Comparison of ENCODE assay signal across 12 cellular contexts in genomic region chr2:71796174-71796592, GRCh38.
DNase-seq lines count a peak whose midpoint lies in the region; FAIRE-seq and TF ChIP-seq lines count a peak whose summit lies in the region.
"Had no signal": no experiment of that assay in that cellular context is flagged by ENCODE, and none has a peak within 500 bp of the region (broad histone marks: within the 10 kb centered on the region; RNA-seq: fewer than 3 reads in every experiment).

No MANE protein-coding gene starts in this region.

- H3K4me2 ChIP-seq in osteoblast (ENCODE audit: insufficient read depth, low read length): no peak overlapping the region

- no peak overlapping the region for H3K4me3 Mint-ChIP-seq in activated T-helper 2 cell treated with anti-CD3 and anti-CD28 coated beads, Interferon-gamma antibody, Interleukin-2, Interleukin-4, amounts not matched to agents 10 μg/mL and 5 μg/mL and 100 μg/mL, durations not matched to agents 14 hours and 24 hours and 36 hours (ENCODE audit: low read depth)
- H3K4me3 Mint-ChIP-seq: immature natural killer cell had no signal

- peaks cover 2% of the 10 kb centered on the region for H3K27me3 ChIP-seq in osteoblast (ENCODE audit: insufficient read depth, low read length)
- H3K27me3 ChIP-seq: esophagus squamous epithelium had no signal

- H3K4me3 ChIP-seq in osteoblast (ENCODE audit: insufficient read depth, low read length): no peak overlapping the region
- H3K4me3 ChIP-seq: esophagus squamous epithelium had no signal

- H2AFZ ChIP-seq in osteoblast (ENCODE audit: low read length): no peak overlapping the region

- DNase-seq in ELR (ENCODE audit: low read depth) (peak; percentile 71), RCC 7860 (ENCODE audit: low spot score) (peak; percentile 11), dermis blood vessel endothelial cell (peak; percentile 33), osteoblast (ENCODE audit: insufficient read length, low spot score, missing footprints) (peak; percentile 63), KBM-7 (no peak), NCI-H748 treated with DMSO at 0.1 percent for 48 hours (lab: John Stamatoyannopoulos, UW) (no peak)
- no peak for DNase-seq in activated CD4-positive, alpha-beta T cell treated with anti-CD3 and anti-CD28 coated beads, Interleukin-2, amount 50 U/mL, for 1 hour
- DNase-seq in activated T-helper 2 cell treated with anti-CD3 and anti-CD28 coated beads, Interferon-gamma antibody, Interleukin-2, Interleukin-4, amounts not matched to agents 10 μg/mL and 5 μg/mL and 100 μg/mL, durations not matched to agents 14 hours and 24 hours and 36 hours (ENCODE audit: low spot score): no peak
- DNase-seq: activated CD4-positive, alpha-beta T cell treated with anti-CD3 and anti-CD28 coated beads for 4 hours; central memory CD4-positive, alpha-beta T cell; esophagus squamous epithelium; immature natural killer cell had no signal

- in situ Hi-C loops in KBM-7 (cut with MboI; ENCODE audit: low pct_unique_long_range_greater_than_20kb, low sequenced_read_pairs): no loop called here

- no peak overlapping the region for H3K27ac Mint-ChIP-seq in activated T-helper 2 cell treated with anti-CD3 and anti-CD28 coated beads, Interferon-gamma antibody, Interleukin-2, Interleukin-4, amounts not matched to agents 10 μg/mL and 5 μg/mL and 100 μg/mL, durations not matched to agents 14 hours and 24 hours and 36 hours
- H3K27ac Mint-ChIP-seq: immature natural killer cell had no signal

- H3K27me3 Mint-ChIP-seq in activated T-helper 2 cell treated with anti-CD3 and anti-CD28 coated beads, Interferon-gamma antibody, Interleukin-2, Interleukin-4, amounts not matched to agents 10 μg/mL and 5 μg/mL and 100 μg/mL, durations not matched to agents 14 hours and 24 hours and 36 hours (ENCODE audit: low read depth): no peaks in the 10 kb centered on the region

- H3K27ac ChIP-seq in osteoblast (ENCODE audit: low read depth, low read length): no peak overlapping the region
- H3K27ac ChIP-seq: esophagus squamous epithelium had no signal

- H3K36me3 ChIP-seq in osteoblast (ENCODE audit: insufficient read depth, low read length): no peaks in the 10 kb centered on the region
- H3K36me3 ChIP-seq: esophagus squamous epithelium had no signal

- no peaks in the 10 kb centered on the region for H3K9me3 ChIP-seq in osteoblast (ENCODE audit: low read depth, low read length)
- H3K9me3 ChIP-seq: esophagus squamous epithelium had no signal

- no peak for TF ChIP-seq CTCF in osteoblast (IDR thresholded peaks at IDR 0.05; ENCODE audit: extremely low read depth, low read depth, low read length)

- intact Hi-C loops in activated T-helper 2 cell treated with anti-CD3 and anti-CD28 coated beads, Interferon-gamma antibody, Interleukin-2, Interleukin-4, amounts not matched to agents 10 μg/mL and 5 μg/mL and 100 μg/mL, durations not matched to agents 14 hours and 24 hours and 36 hours (cut with micrococcal nuclease): loop anchor here (5.0 kb wide), 1 partner anchor 249 kb away; no protein-coding TSS in a partner anchor

- no peaks in the 10 kb centered on the region for H3K36me3 Mint-ChIP-seq in activated T-helper 2 cell treated with anti-CD3 and anti-CD28 coated beads, Interferon-gamma antibody, Interleukin-2, Interleukin-4, amounts not matched to agents 10 μg/mL and 5 μg/mL and 100 μg/mL, durations not matched to agents 14 hours and 24 hours and 36 hours (ENCODE audit: low read depth)
- H3K36me3 Mint-ChIP-seq: immature natural killer cell had no signal

- H4K20me1 ChIP-seq in osteoblast (ENCODE audit: insufficient read depth, low read length): no peaks in the 10 kb centered on the region

- no peaks in the 10 kb centered on the region for H3K9me3 Mint-ChIP-seq in activated T-helper 2 cell treated with anti-CD3 and anti-CD28 coated beads, Interferon-gamma antibody, Interleukin-2, Interleukin-4, amounts not matched to agents 10 μg/mL and 5 μg/mL and 100 μg/mL, durations not matched to agents 14 hours and 24 hours and 36 hours

- H3K4me1 Mint-ChIP-seq in activated T-helper 2 cell treated with anti-CD3 and anti-CD28 coated beads, Interferon-gamma antibody, Interleukin-2, Interleukin-4, amounts not matched to agents 10 μg/mL and 5 μg/mL and 100 μg/mL, durations not matched to agents 14 hours and 24 hours and 36 hours (ENCODE audit: low read depth): no peaks in the 10 kb centered on the region
- H3K4me1 Mint-ChIP-seq: immature natural killer cell had no signal

- FAIRE-seq in RCC 7860 (lab: Jason Lieb, UNC): no peak

- peaks cover 17% of the 10 kb centered on the region for H3K4me1 ChIP-seq in osteoblast (ENCODE audit: insufficient read depth, low read length)
- H3K4me1 ChIP-seq: esophagus squamous epithelium had no signal

- no peaks in the 10 kb centered on the region for H3K79me2 ChIP-seq in osteoblast (ENCODE audit: insufficient read depth, low read length)

Comparison
In these comparisons a context has a peak if more than half of its experiments do, and no peak if none do; other contexts are left out.
1. DNase-seq: peak in ELR (single experiment), RCC 7860 (single experiment), dermis blood vessel endothelial cell (single experiment) and osteoblast (single experiment); none in activated CD4-positive, alpha-beta T cell treated with anti-CD3 and anti-CD28 coated beads, Interleukin-2, amount 50 U/mL, for 1 hour (single experiment), activated T-helper 2 cell treated with anti-CD3 and anti-CD28 coated beads, Interferon-gamma antibody, Interleukin-2, Interleukin-4, amounts not matched to agents 10 μg/mL and 5 μg/mL and 100 μg/mL, durations not matched to agents 14 hours and 24 hours and 36 hours (single experiment), KBM-7 (single experiment) and NCI-H748 treated with DMSO at 0.1 percent for 48 hours (single experiment).